In the genomic region with DNA sequence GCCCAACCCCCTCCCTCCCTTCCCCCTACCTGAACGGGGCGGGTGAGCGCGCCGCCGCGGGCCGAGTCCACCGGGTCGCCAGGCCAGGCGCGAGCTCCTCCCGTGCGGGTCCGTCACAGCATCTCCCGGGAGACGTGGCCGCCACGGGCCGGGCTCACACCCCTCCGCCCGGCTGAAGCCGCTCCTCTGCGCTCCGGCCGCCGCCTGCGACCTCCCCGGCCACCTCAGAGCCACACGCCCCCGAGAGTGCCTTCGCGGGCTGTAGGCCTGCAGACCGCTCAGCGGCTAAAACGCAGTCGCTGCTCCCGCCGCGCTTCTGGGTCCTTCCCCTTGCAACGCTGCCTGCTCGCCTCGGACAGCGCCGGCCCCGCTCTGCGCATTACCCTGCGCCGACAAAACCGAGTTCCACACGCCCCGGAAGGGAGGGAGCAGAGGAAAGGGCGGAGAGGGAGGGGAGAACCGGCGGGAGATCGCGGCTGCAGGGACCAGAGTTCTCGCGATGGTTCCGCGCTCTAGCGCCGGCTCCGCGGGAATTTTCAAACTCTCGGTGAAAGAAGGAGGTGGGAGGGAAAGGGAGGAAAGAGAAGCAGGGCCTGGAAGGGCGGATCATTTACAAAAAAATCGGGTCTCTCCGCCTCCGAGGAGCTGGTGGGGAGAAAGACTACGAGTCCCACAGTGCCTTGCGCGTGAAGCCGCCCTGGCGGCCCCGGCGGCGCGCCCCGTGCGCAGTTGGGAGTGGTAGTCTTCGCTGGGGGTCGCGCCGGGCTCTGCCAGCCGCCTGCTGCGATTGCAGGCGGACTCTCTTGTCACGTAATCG, we compare ENCODE assay signal across 8 cellular contexts. TPM values are rescaled to one million over a fixed set of nuclear protein-coding genes. Genes with fewer than 3 reads are reported as not detected.
DNase-seq lines count a peak whose midpoint lies in the region; ATAC-seq and TF ChIP-seq lines count a peak whose summit lies in the region.

A gene with protein sequence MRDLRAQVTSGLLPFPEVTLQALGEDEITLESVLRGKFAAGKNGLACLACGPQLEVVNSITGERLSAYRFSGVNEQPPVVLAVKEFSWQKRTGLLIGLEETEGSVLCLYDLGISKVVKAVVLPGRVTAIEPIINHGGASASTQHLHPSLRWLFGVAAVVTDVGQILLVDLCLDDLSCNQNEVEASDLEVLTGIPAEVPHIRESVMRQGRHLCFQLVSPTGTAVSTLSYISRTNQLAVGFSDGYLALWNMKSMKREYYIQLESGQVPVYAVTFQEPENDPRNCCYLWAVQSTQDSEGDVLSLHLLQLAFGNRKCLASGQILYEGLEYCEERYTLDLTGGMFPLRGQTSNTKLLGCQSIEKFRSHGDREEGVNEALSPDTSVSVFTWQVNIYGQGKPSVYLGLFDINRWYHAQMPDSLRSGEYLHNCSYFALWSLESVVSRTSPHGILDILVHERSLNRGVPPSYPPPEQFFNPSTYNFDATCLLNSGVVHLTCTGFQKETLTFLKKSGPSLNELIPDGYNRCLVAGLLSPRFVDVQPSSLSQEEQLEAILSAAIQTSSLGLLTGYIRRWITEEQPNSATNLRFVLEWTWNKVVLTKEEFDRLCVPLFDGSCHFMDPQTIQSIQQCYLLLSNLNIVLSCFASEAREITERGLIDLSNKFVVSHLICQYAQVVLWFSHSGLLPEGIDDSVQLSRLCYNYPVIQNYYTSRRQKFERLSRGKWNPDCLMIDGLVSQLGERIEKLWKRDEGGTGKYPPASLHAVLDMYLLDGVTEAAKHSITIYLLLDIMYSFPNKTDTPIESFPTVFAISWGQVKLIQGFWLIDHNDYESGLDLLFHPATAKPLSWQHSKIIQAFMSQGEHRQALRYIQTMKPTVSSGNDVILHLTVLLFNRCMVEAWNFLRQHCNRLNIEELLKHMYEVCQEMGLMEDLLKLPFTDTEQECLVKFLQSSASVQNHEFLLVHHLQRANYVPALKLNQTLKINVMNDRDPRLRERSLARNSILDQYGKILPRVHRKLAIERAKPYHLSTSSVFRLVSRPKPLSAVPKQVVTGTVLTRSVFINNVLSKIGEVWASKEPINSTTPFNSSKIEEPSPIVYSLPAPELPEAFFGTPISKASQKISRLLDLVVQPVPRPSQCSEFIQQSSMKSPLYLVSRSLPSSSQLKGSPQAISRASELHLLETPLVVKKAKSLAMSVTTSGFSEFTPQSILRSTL (N-terminal part only) (minus strand): TSS at position 400 of the 817 bp plus-strand sequence. CDS start 13,578 bp downstream, outside the sequence.

- H3K9me3 Mint-ChIP-seq in activated T-helper 17 cell treated with anti-CD3 and anti-CD28 coated beads, Interleukin-2, amount 50 U/mL, for 72 hours, result no peaks in the 10 kb centered on the region
- no peaks in the 10 kb centered on the region for H3K9me3 Mint-ChIP-seq in naive thymus-derived CD8-positive, alpha-beta T cell

- peaks cover 48% of the 10 kb centered on the region for H3K36me3 Mint-ChIP-seq in activated T-helper 17 cell treated with anti-CD3 and anti-CD28 coated beads, Interleukin-2, amount 50 U/mL, for 72 hours (ENCODE audit: low read depth)
- H3K36me3 Mint-ChIP-seq in naive thymus-derived CD8-positive, alpha-beta T cell, result peaks cover 0 to 15% (median 14%) of the 10 kb centered on the region in 3 donors

- ATAC-seq in activated T-helper 17 cell treated with anti-CD3 and anti-CD28 coated beads, Interleukin-2, amount 50 U/mL, for 72 hours (replicated peaks), result peak; percentile 95
- ATAC-seq in naive thymus-derived CD8-positive, alpha-beta T cell, result peak; percentile 88 to 89

- POLR2A ChIA-PET in RWPE1 (lab: Yijun Ruan, JAX; ENCODE audit: low non-redundant PET), result no interaction called here
- POLR2A ChIA-PET in naive thymus-derived CD8-positive, alpha-beta T cell (lab: Charles Lee), result interaction anchor here (1.0 to 2.1 kb wide), 7 partner anchors 14 to 1894 kb away, joined by 3 to 8 read pairs (median 3); partner anchors contain the start of genes SH3BP5L and ZNF670

- TF ChIP-seq CTCF in LNCaP clone FGC (IDR thresholded peaks at IDR 0.05; ENCODE audit: control insufficient read depth, extremely low read depth, insufficient read depth) (no peak), RWPE1 (conservative IDR thresholded peaks at IDR 0.05; ENCODE audit: low read depth) (no peak), fibroblast of lung (conservative IDR thresholded peaks at IDR 0.05 in 1 of 2, IDR thresholded peaks at IDR 0.05 in 1 of 2; ENCODE audit: low read depth in 1 of 2, low read length in 2 of 2) (no peak)

- peak within 1 kb of the TSS; percentile 95 for H3K4me3 Mint-ChIP-seq in activated T-helper 17 cell treated with anti-CD3 and anti-CD28 coated beads, Interleukin-2, amount 50 U/mL, for 72 hours
- peak within 1 kb of the TSS; percentile 92 to 97 (median 94) for H3K4me3 Mint-ChIP-seq in naive thymus-derived CD8-positive, alpha-beta T cell

- no peaks in the 10 kb centered on the region for H3K27me3 ChIP-seq in fibroblast of lung (ENCODE audit: control insufficient read depth, insufficient read depth, low read length)

- peaks cover 42% of the 10 kb centered on the region for H3K79me2 ChIP-seq in fibroblast of lung (ENCODE audit: control insufficient read depth, insufficient read depth, low read length)

- peak within 1 kb of the TSS; percentile 71 for H3K4me2 ChIP-seq in fibroblast of lung (ENCODE audit: extremely low read depth, insufficient read depth, low read length)

- H3K36me3 ChIP-seq in fibroblast of lung (ENCODE audit: control insufficient read depth, insufficient read depth, low read length), result peaks cover 1% of the 10 kb centered on the region

- H3K27ac Mint-ChIP-seq in activated T-helper 17 cell treated with anti-CD3 and anti-CD28 coated beads, Interleukin-2, amount 50 U/mL, for 72 hours, result peak within 1 kb of the TSS; percentile 95
- H3K27ac Mint-ChIP-seq in naive thymus-derived CD8-positive, alpha-beta T cell, result peak within 1 kb of the TSS; percentile 91 to 99 (median 96)

- no peaks in the 10 kb centered on the region for H3K4me1 ChIP-seq in fibroblast of lung (ENCODE audit: control insufficient read depth, extremely low read depth, insufficient read depth, low read length)

- H3K9ac ChIP-seq in fibroblast of lung (ENCODE audit: insufficient read depth, low read length), result peak within 1 kb of the TSS; percentile 88

- CTCF ChIA-PET in RWPE1 (lab: Yijun Ruan, JAX), result no interaction called here

- DNase-seq in Daoy (ENCODE audit: low read depth), result peak; percentile 98
- DNase-seq in GOT3 (lab: John Stamatoyannopoulos, UW), result peak; percentile 100
- peak; percentile 96 for DNase-seq in LNCaP clone FGC (ENCODE audit: low read depth)
- peak; percentile 94 for DNase-seq in RWPE1 (ENCODE audit: low spot score)
- DNase-seq in fibroblast of lung (ENCODE audit: low read depth in 2 of 2), result peak; percentile 95 to 99
- DNase-seq in naive thymus-derived CD8-positive, alpha-beta T cell, result peak; percentile 86 to 97 (median 94)
- DNase-seq in stimulated activated naive CD4-positive, alpha-beta T cell (lab: John Stamatoyannopoulos, UW), result peak; percentile 90 to 96 (median 94)

- H3K27me3 Mint-ChIP-seq in activated T-helper 17 cell treated with anti-CD3 and anti-CD28 coated beads, Interleukin-2, amount 50 U/mL, for 72 hours, result no peaks in the 10 kb centered on the region
- H3K27me3 Mint-ChIP-seq in naive thymus-derived CD8-positive, alpha-beta T cell, result no peaks in the 10 kb centered on the region

- H4K20me1 ChIP-seq in fibroblast of lung (ENCODE audit: control insufficient read depth, extremely low read depth, insufficient read depth, low read length), result no peaks in the 10 kb centered on the region

- peak within 1 kb of the TSS; percentile 74 for H2AFZ ChIP-seq in fibroblast of lung (ENCODE audit: low read length)

- no peaks in the 10 kb centered on the region for H3K9me3 ChIP-seq in fibroblast of lung (ENCODE audit: control insufficient read depth, insufficient read depth, low read depth, low read length)

- H3K4me1 Mint-ChIP-seq in activated T-helper 17 cell treated with anti-CD3 and anti-CD28 coated beads, Interleukin-2, amount 50 U/mL, for 72 hours, result no peaks in the 10 kb centered on the region
- peaks cover 13 to 41% (median 37%) of the 10 kb centered on the region in 4 donors for H3K4me1 Mint-ChIP-seq in naive thymus-derived CD8-positive, alpha-beta T cell

- H3K4me3 ChIP-seq in LNCaP clone FGC (ENCODE audit: low read depth, low read length), result peak within 1 kb of the TSS; percentile 90
- peak within 1 kb of the TSS; percentile 82 to 89 (median 86) for H3K4me3 ChIP-seq in fibroblast of lung (replicated peaks in 1 of 4; ENCODE audit: control extremely low read depth in 1 of 4, insufficient read depth in 1 of 4, low read depth in 3 of 4, low read length in 4 of 4)

- peak within 1 kb of the TSS; percentile 98 for H3K27ac ChIP-seq in RWPE1
- H3K27ac ChIP-seq in fibroblast of lung (ENCODE audit: insufficient read depth, low read length), result peak within 1 kb of the TSS; percentile 80

RNA-seq across cellular contexts. Expression of the gene that starts here (rescaled TPM):
- 42.2 and 44.1 TPM in 2 replicates for total RNA-seq in Daoy (2014; rRNA removed; shearing (Covaris generic))
- total RNA-seq in activated T-helper 17 cell treated with anti-CD3 and anti-CD28 coated beads, Interleukin-2, amount 50 U/mL, for 72 hours, result 10 to 100 TPM; 30.8 to 45.6 TPM
- 22.3 and 30.6 TPM in 2 replicates for total RNA-seq in fibroblast of lung
- 15.8 and 17.5 TPM in 2 replicates for polyA plus RNA-seq in fibroblast of lung
- 11.6 and 12.7 TPM in 2 replicates for polyA plus RNA-seq in fibroblast of lung (2012)
- polyA minus RNA-seq in fibroblast of lung (ENCODE audit: low replicate concordance), result 3.2 and 3.3 TPM in 2 replicates
- 10 to 100 TPM; 67.4 to 69.5 TPM for total RNA-seq in naive thymus-derived CD8-positive, alpha-beta T cell
- polyA plus RNA-seq in naive thymus-derived CD8-positive, alpha-beta T cell, result 10 to 100 TPM; 12.4 to 20.2 (median 14.3) TPM

Comparison
In these comparisons a context has a peak if more than half of its experiments do, and no peak if none do; other contexts are left out.
1. Peak in every context shown above with its lines: DNase-seq, ATAC-seq, H3K4me3 ChIP-seq and H3K27ac ChIP-seq.